Comparison of ENCODE assay signal across 31 cellular contexts in genomic region chr4:23276076-23276475, GRCh38.
"Had no signal": no experiment of that assay in that cellular context is flagged by ENCODE, and none has a peak within 500 bp of the region (broad histone marks: within the 10 kb centered on the region; RNA-seq: fewer than 3 reads in every experiment).

No MANE protein-coding gene starts in this region.

- H3K4me3 ChIP-seq: ascending aorta, colonic mucosa, esophagus squamous epithelium, gastroesophageal sphincter had no signal

- H3K36me3 ChIP-seq: ascending aorta, brain microvascular endothelial cell, colonic mucosa, esophagus squamous epithelium, gastroesophageal sphincter, WERI-Rb-1 had no signal

- H3K9me3 ChIP-seq: ascending aorta, colonic mucosa, esophagus squamous epithelium, gastroesophageal sphincter had no signal

- ATAC-seq: activated CD4-positive, alpha-beta T cell treated with anti-CD3 and anti-CD28 coated beads for 36 hours; activated CD8-positive, alpha-beta memory T cell treated with anti-CD3 and anti-CD28 coated beads, Interleukin-2, amount 10 ng/mL, durations not matched to agents 7 days and 5 days; activated CD8-positive, alpha-beta T cell treated with anti-CD3 and anti-CD28 coated beads, Interleukin-2, amount 10 ng/mL, durations not matched to agents 7 days and 5 days; activated naive CD4-positive, alpha-beta T cell treated with anti-CD3 and anti-CD28 coated beads, Interleukin-2, amount 50 U/mL, for 72 hours; activated T-cell treated with anti-CD3 and anti-CD28 coated beads, Interleukin-2, amount 50 U/mL, for 72 hours; gastroesophageal sphincter; T-helper 17 cell had no signal

- DNase-seq: activated B cell treated with CpG ODN at 0.5 μM for 24 hours; activated CD4-positive, alpha-beta memory T cell treated with anti-CD3 and anti-CD28 coated beads for 36 hours; activated CD4-positive, alpha-beta T cell treated with anti-CD3 and anti-CD28 coated beads for 36 hours; activated CD4-positive, alpha-beta T cell treated with anti-CD3 and anti-CD28 coated beads, Interleukin-2, amount 10 ng/mL, durations not matched to agents 24 days and 14 days; activated CD4-positive, CD25-positive, alpha-beta regulatory T cell treated with anti-CD3 and anti-CD28 coated beads, Interleukin-2, amount 50 U/mL, for 72 hours; activated CD8-positive, alpha-beta memory T cell treated with anti-CD3 and anti-CD28 coated beads, Interleukin-2, amount 10 ng/mL, durations not matched to agents 7 days and 5 days; activated CD8-positive, alpha-beta memory T cell treated with anti-CD3 and anti-CD28 coated beads, Interleukin-2, amount 50 U/mL, for 4 hours; activated CD8-positive, alpha-beta T cell treated with anti-CD3 and anti-CD28 coated beads, Interleukin-2, amount 10 ng/mL, durations not matched to agents 7 days and 5 days; activated gamma-delta T cell; activated naive CD4-positive, alpha-beta T cell; activated naive CD4-positive, alpha-beta T cell treated with anti-CD3 and anti-CD28 coated beads, Interleukin-2, amount 10 ng/mL, durations not matched to agents 7 days and 5 days; activated naive CD8-positive, alpha-beta T cell treated with anti-CD3 and anti-CD28 coated beads, Interleukin-2, amount 10 ng/mL, durations not matched to agents 7 days and 5 days; activated T-cell treated with anti-CD3 and anti-CD28 coated beads, Interleukin-2, amount 50 U/mL, for 1 hour; activated T-cell treated with anti-CD3 and anti-CD28 coated beads, Interleukin-2, amount 50 U/mL, for 72 hours; brain microvascular endothelial cell; caudate nucleus; colonic mucosa; effector CD8-positive, alpha-beta T cell; esophagus squamous epithelium; foreskin melanocyte; head of caudate nucleus; T-helper 1 cell; T-helper 17 cell; T1000; WERI-Rb-1 had no signal

- H3K27ac ChIP-seq: ascending aorta, brain microvascular endothelial cell, colonic mucosa, epithelial cell of prostate, esophagus squamous epithelium, gastroesophageal sphincter, WERI-Rb-1 had no signal

- H3K4me1 ChIP-seq: ascending aorta, colonic mucosa, gastroesophageal sphincter had no signal

- H3K27me3 ChIP-seq: ascending aorta, brain microvascular endothelial cell, colonic mucosa, esophagus squamous epithelium, gastroesophageal sphincter had no signal

- FAIRE-seq: endometrium, endothelial cell of umbilical vein had no signal
